In the genomic region with DNA sequence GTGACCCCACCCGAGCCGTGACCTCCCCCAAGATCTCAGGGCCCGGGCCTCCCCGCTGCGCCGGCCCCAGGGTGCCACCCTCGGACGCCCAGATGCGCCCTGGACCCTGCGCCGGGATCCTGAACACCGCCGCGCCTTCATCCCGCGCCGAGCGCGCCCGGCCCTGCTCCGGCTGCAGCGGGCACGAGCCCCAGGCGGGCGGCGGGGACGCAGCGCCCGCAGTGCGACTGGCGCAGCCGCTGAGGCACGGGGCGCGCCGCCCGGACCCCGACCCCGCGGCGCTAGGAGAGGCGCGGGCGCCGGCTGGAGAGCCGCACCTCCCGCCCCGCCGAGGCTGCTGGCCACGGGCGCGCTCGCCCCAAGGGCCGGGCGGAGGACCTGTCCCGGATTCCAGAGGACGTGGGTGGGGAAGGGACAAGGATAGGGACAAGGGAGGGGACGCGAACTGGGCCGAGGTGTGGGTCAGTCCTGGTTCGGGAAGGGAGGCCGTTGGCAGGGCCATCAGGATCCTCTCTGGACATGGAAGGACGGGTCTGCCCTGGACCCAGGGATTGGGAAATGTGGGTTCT, we compare ENCODE assay signal across 8 cellular contexts. TPM values are rescaled to one million over a fixed set of nuclear protein-coding genes. Genes with fewer than 3 reads are reported as not detected.
DNase-seq lines count a peak whose midpoint lies in the region; TF ChIP-seq lines count a peak whose summit lies in the region.

No MANE protein-coding gene starts in this region.

- H3K27ac ChIP-seq in endodermal cell (ENCODE audit: low read depth, low read length) (no peak overlapping the region), ovary (no peak overlapping the region), SJCRH30 (no peak overlapping the region)

- no peak overlapping the region for H3K9ac ChIP-seq in endodermal cell (ENCODE audit: extremely low read depth, low read length, poor library complexity, severe bottlenecking)

- H3K36me3 ChIP-seq in endodermal cell (ENCODE audit: control insufficient read depth, insufficient read depth, low read length) (no peaks in the 10 kb centered on the region), ovary (no peaks in the 10 kb centered on the region), SJCRH30 (no peaks in the 10 kb centered on the region)

- H3K4me3 Mint-ChIP-seq in Calu3 (ENCODE audit: low read depth, unreplicated experiment) (peak overlapping the region; percentile 71), endodermal cell (peak overlapping the region; percentile 54)

- H3K4me1 ChIP-seq in endodermal cell (ENCODE audit: control insufficient read depth, insufficient read depth, low read length) (peaks cover 5% of the 10 kb centered on the region), ovary (ENCODE audit: insufficient read depth) (peaks cover 10% of the 10 kb centered on the region), SJCRH30 (peaks cover 7% of the 10 kb centered on the region; the same call in 1 of the 2 replicates)

- no peak for TF ChIP-seq EP300 in ovary (IDR thresholded peaks at IDR 0.05)

- peaks cover 78% of the 10 kb centered on the region for H3K27me3 ChIP-seq in endodermal cell (ENCODE audit: control insufficient read depth, insufficient read depth, low read length, poor library complexity, severe bottlenecking)
- H3K27me3 ChIP-seq in ovary = peaks cover 6% of the 10 kb centered on the region
- H3K27me3 ChIP-seq in SJCRH30 = peaks cover 4% of the 10 kb centered on the region; the same call in 1 of the 2 replicates

- intact Hi-C loops in Calu3 (cut with micrococcal nuclease; ENCODE audit: unreplicated experiment) = no loop called here
- intact Hi-C loops in ovary (cut with DNase I) = loop anchor here (5.0 to 10.0 kb wide), 4 partner anchors 152 to 175 kb away; partner anchors contain the start of genes HAUS3 (in 1 of the 4), MXD4 (in 1 of the 4) and POLN (in 1 of the 4)

- DNase-seq in Calu3 (no peak), RKO (ENCODE audit: low spot score) (peak; percentile 21), endodermal cell (peak; percentile 75), ovary (no peak), COLO829 (ENCODE audit: low spot score) (no peak), NCI-H524 treated with DMSO at 0.1 percent for 48 hours (lab: John Stamatoyannopoulos, UW) (no peak), SJCRH30 (no peak), nucleus accumbens (lab: John Stamatoyannopoulos, UW) (no peak)

- peaks cover 36% of the 10 kb centered on the region for H3K4me1 Mint-ChIP-seq in Calu3 (ENCODE audit: low read depth, unreplicated experiment)
- peaks cover 31% of the 10 kb centered on the region for H3K4me1 Mint-ChIP-seq in endodermal cell

- H3K27me3 Mint-ChIP-seq in Calu3 (ENCODE audit: unreplicated experiment) = peaks cover 63% of the 10 kb centered on the region
- peaks cover 84% of the 10 kb centered on the region for H3K27me3 Mint-ChIP-seq in endodermal cell (ENCODE audit: insufficient read depth)

- CTCF ChIA-PET in Calu3 (lab: Charles Lee) = no interaction called here

- BruUV-seq in Calu3 (replicated peaks; lab: Mats Ljungman, UMichigan) = no TSS peak

- TF ChIP-seq CTCF in Calu3 (IDR thresholded peaks at IDR 0.05; ENCODE audit: unreplicated experiment) = no peak
- TF ChIP-seq CTCF in endodermal cell (conservative IDR thresholded peaks at IDR 0.05) = no peak
- no peak for TF ChIP-seq CTCF in ovary (IDR thresholded peaks at IDR 0.05)

- WGBS in endodermal cell (ENCODE audit: insufficient coverage in 1 of 2, insufficient read length in 1 of 2), 2 experiments = 1 to 6% methylated on average over 8 to 63 of the region's 63 CpGs
- 0 to 1% (median 0%) methylated on average over 33 to 63 of the region's 63 CpGs for WGBS in ovary, 3 donors

- no peaks in the 10 kb centered on the region for H3K9me3 Mint-ChIP-seq in Calu3 (ENCODE audit: low read depth, unreplicated experiment)
- H3K9me3 Mint-ChIP-seq in endodermal cell = no peaks in the 10 kb centered on the region

- no peaks in the 10 kb centered on the region for H3K9me3 ChIP-seq in endodermal cell (ENCODE audit: control insufficient read depth, low read length)
- no peaks in the 10 kb centered on the region for H3K9me3 ChIP-seq in ovary
- no peaks in the 10 kb centered on the region for H3K9me3 ChIP-seq in SJCRH30 (replicated peaks)

- H3K4me3 ChIP-seq in endodermal cell (ENCODE audit: low read length) (peak overlapping the region; percentile 69), ovary (peak overlapping the region; percentile 41), SJCRH30 (no peak overlapping the region)

- H3K27ac Mint-ChIP-seq in Calu3 (ENCODE audit: unreplicated experiment) = no peak overlapping the region
- H3K27ac Mint-ChIP-seq in endodermal cell = no peak overlapping the region

- TF ChIP-seq POLR2A in ovary (IDR thresholded peaks at IDR 0.05) = no peak

- peaks cover 7% of the 10 kb centered on the region for H3K36me3 Mint-ChIP-seq in Calu3 (ENCODE audit: insufficient read depth, unreplicated experiment)
- H3K36me3 Mint-ChIP-seq in endodermal cell (ENCODE audit: low read depth) = no peaks in the 10 kb centered on the region

RNA-seq across cellular contexts. Expression of gene ZFYVE28, which starts 1.2 kb away (rescaled TPM):
- total RNA-seq in Calu3 (2022) = 1.2 and 2.4 TPM in 2 replicates
- 1 to 10 TPM in 1 of 2 donors, under 1 TPM in 1; 0.73 to 1.6 TPM for total RNA-seq in endodermal cell
- 0.32 TPM for polyA plus RNA-seq in endodermal cell (2013, experiment 1 of 2)
- 0.29 TPM for polyA plus RNA-seq in endodermal cell (2013, experiment 2 of 2)
- total RNA-seq in ovary = 10 to 100 TPM in 3 of 7 donors, 1 to 10 TPM in 4; 5.7 to 12.1 (median 10.0) TPM
- polyA plus RNA-seq in ovary = 1 to 10 TPM; 1.3 to 6.8 TPM
- 0.15 TPM in 1 of 2 replicates, not detected in the other for total RNA-seq in SJCRH30 (2014; rRNA removed; shearing (Covaris generic))

RNA-seq across cellular contexts. Expression of gene CFAP99, which starts 1.5 kb away (rescaled TPM):
- 0.32 TPM in 1 of 2 replicates, not detected in the other for total RNA-seq in Calu3 (2022)
- not detected for total RNA-seq in endodermal cell
- not detected for polyA plus RNA-seq in endodermal cell (2013, experiment 1 of 2)
- polyA plus RNA-seq in endodermal cell (2013, experiment 2 of 2) = not detected
- total RNA-seq in ovary = 10 to 100 TPM in 1 of 7 donors, 1 to 10 TPM in 3, not detected in 3; 1.1 to 12.9 (median 1.4) TPM
- under 1 TPM in 1 of 2 donors, not detected in 1; 0.10 TPM for polyA plus RNA-seq in ovary
- not detected in 2 replicates for total RNA-seq in SJCRH30 (2014; rRNA removed; shearing (Covaris generic))

RNA-seq across cellular contexts. Expression of gene RNF4, which starts 51.6 kb away (rescaled TPM):
- 45.6 and 55.6 TPM in 2 replicates for total RNA-seq in Calu3 (2022)
- 10 to 100 TPM; 73.2 to 93.6 TPM for total RNA-seq in endodermal cell
- 68.6 TPM for polyA plus RNA-seq in endodermal cell (2013, experiment 1 of 2)
- polyA plus RNA-seq in endodermal cell (2013, experiment 2 of 2) = 67.6 TPM
- 10 to 100 TPM; 27.9 to 72.1 (median 47.1) TPM for total RNA-seq in ovary
- 10 to 100 TPM; 27.0 to 47.9 TPM for polyA plus RNA-seq in ovary
- 67.6 and 71.2 TPM in 2 replicates for total RNA-seq in SJCRH30 (2014; rRNA removed; shearing (Covaris generic))

Comparison
In these comparisons a context has a peak if more than half of its experiments do, and no peak if none do; other contexts are left out.
1. DNase-seq: peak in RKO (single experiment) and endodermal cell (single experiment); none in Calu3 (single experiment), ovary (0 of 5), COLO829 (single experiment), NCI-H524 treated with DMSO at 0.1 percent for 48 hours (single experiment), SJCRH30 (0 of 2) and nucleus accumbens (0 of 56).